8 cellular contexts compared by ENCODE assay signal in genomic region chr11:62882811-62883496, GRCh38. TPM values are rescaled to one million over a fixed set of nuclear protein-coding genes. Genes with fewer than 3 reads are reported as not detected.
DNase-seq lines count a peak whose midpoint lies in the region; ATAC-seq and TF ChIP-seq lines count a peak whose summit lies in the region.

No MANE protein-coding gene starts in this region.

- H3K79me2 ChIP-seq in GM23338 (replicated peaks; ENCODE audit: insufficient read depth): peaks cover 84% of the 10 kb centered on the region

- WGBS in gastroesophageal sphincter (ENCODE audit: low coverage in 1 of 2), 2 donors: 26 to 59% methylated on average over 3 to 5 of the region's 5 CpGs

- peaks cover 45% of the 10 kb centered on the region for H3K27me3 Mint-ChIP-seq in GM23338 (ENCODE audit: insufficient read depth, low read depth, poor library complexity)
- peaks cover 3% of the 10 kb centered on the region; the same call in 1 of the 2 replicates for H3K27me3 Mint-ChIP-seq in WTC11 (ENCODE audit: low read depth)

- CTCF ChIA-PET in WTC11 (lab: Charles Lee): interaction anchor here (1.1 to 2.1 kb wide), 2 partner anchors 12 to 23 kb away, joined by 3 to 11 read pairs; no protein-coding TSS in a partner anchor

- H3K36me3 Mint-ChIP-seq in GM23338 (ENCODE audit: low read depth): peaks cover 99% of the 10 kb centered on the region
- peaks cover 69% of the 10 kb centered on the region for H3K36me3 Mint-ChIP-seq in WTC11

- H3K9me3 Mint-ChIP-seq in GM23338: peaks cover 2% of the 10 kb centered on the region; the same call in 2 of the 3 replicates
- no peaks in the 10 kb centered on the region for H3K9me3 Mint-ChIP-seq in WTC11

- H2AFZ ChIP-seq in GM23338: no peak overlapping the region

- POLR2A ChIA-PET in WTC11 (lab: Charles Lee): interaction anchor here (0.6 to 3.8 kb wide), 5 partner anchors 9 to 97 kb away, joined by 3 to 44 read pairs (median 3); partner anchors contain the start of genes STX5 and TEX54

- ATAC-seq in GM23338 (no peak), WTC11 (no peak), gastroesophageal sphincter (no peak), esophagus mucosa (no peak), GM21381 (IDR thresholded peaks at IDR 0.05; ENCODE audit: unreplicated experiment) (no peak)

- no peak for TF ChIP-seq EP300 in gastroesophageal sphincter (IDR thresholded peaks at IDR 0.05)

- TF ChIP-seq CTCF in GM23338 (conservative IDR thresholded peaks at IDR 0.05; ENCODE audit: low read depth in 2 of 2) (no peak), WTC11 (IDR thresholded peaks at IDR 0.05) (no peak), gastroesophageal sphincter (IDR thresholded peaks at IDR 0.05) (no peak)

- H3K27ac Mint-ChIP-seq in GM23338 (peak overlapping the region; percentile 100), WTC11 (peak overlapping the region; percentile 100)

- H3K9ac ChIP-seq in skeletal muscle tissue (ENCODE audit: low read depth in 1 of 3, low read length in 3 of 3): peak overlapping the region in 2 of 3 donors; percentile 99 to 100

- H4K20me1 ChIP-seq in GM23338 (replicated peaks; ENCODE audit: insufficient read depth): peaks cover 65% of the 10 kb centered on the region

- H3K4me3 ChIP-seq in GM23338 (peak overlapping the region; percentile 98), gastroesophageal sphincter (peak overlapping the region; percentile 85 to 93), skeletal muscle tissue (ENCODE audit: low read length in 3 of 3) (peak overlapping the region; percentile 42 to 100 (median 99))

- no peak for DNase-seq in GM23338 (ENCODE audit: low spot score)
- DNase-seq in WTC11 (ENCODE audit: low spot score): no peak
- DNase-seq in NCI-H2029 treated with DMSO at 0.1 percent for 48 hours (lab: John Stamatoyannopoulos, UW): no peak
- no peak for DNase-seq in DMS153 (lab: John Stamatoyannopoulos, UW)

- H3K27ac ChIP-seq in GM23338 (ENCODE audit: low read depth) (peak overlapping the region; percentile 95), gastroesophageal sphincter (peak overlapping the region in 3 of 4 donors; percentile 97 to 99 (median 97)), skeletal muscle tissue (ENCODE audit: low read depth, low read length) (peak overlapping the region; percentile 98)

- H3K4me2 ChIP-seq in GM23338: peak overlapping the region; percentile 80

- no peaks in the 10 kb centered on the region for H3K9me2 ChIP-seq in GM23338 (ENCODE audit: insufficient read depth)

- no peak for TF ChIP-seq POLR2A in gastroesophageal sphincter (IDR thresholded peaks at IDR 0.05)

- peak overlapping the region; percentile 100 for H3K4me3 Mint-ChIP-seq in GM23338
- H3K4me3 Mint-ChIP-seq in WTC11: peak overlapping the region; percentile 99

- peaks cover 61% of the 10 kb centered on the region for H3K36me3 ChIP-seq in GM23338 (ENCODE audit: insufficient read depth)
- peaks cover 0 to 58% of the 10 kb centered on the region in 2 donors for H3K36me3 ChIP-seq in gastroesophageal sphincter
- peaks cover 50 to 54% (median 52%) of the 10 kb centered on the region in 3 donors for H3K36me3 ChIP-seq in skeletal muscle tissue (ENCODE audit: control insufficient read depth in 3 of 3, insufficient read depth in 3 of 3, low read length in 3 of 3)

- H3K4me1 Mint-ChIP-seq in GM23338: peaks cover 57% of the 10 kb centered on the region
- H3K4me1 Mint-ChIP-seq in WTC11: peaks cover 45% of the 10 kb centered on the region

- H3F3A ChIP-seq in GM23338 (replicated peaks; ENCODE audit: low read depth): peaks cover 81% of the 10 kb centered on the region

- no peaks in the 10 kb centered on the region for H3K9me3 ChIP-seq in gastroesophageal sphincter
- no peaks in the 10 kb centered on the region for H3K9me3 ChIP-seq in skeletal muscle tissue (ENCODE audit: control insufficient read depth in 3 of 3, low read length in 3 of 3)

- H3K4me1 ChIP-seq in GM23338 (ENCODE audit: insufficient read depth): peaks cover 35% of the 10 kb centered on the region
- H3K4me1 ChIP-seq in gastroesophageal sphincter: peaks cover 0 to 84% (median 32%) of the 10 kb centered on the region in 3 donors
- H3K4me1 ChIP-seq in skeletal muscle tissue (ENCODE audit: control insufficient read depth in 3 of 3, insufficient read depth in 3 of 3, low read length in 3 of 3): peaks cover 36 to 42% (median 39%) of the 10 kb centered on the region in 3 donors

- no peaks in the 10 kb centered on the region for H3K27me3 ChIP-seq in GM23338 (ENCODE audit: insufficient read depth)
- no peaks in the 10 kb centered on the region for H3K27me3 ChIP-seq in gastroesophageal sphincter
- no peaks in the 10 kb centered on the region for H3K27me3 ChIP-seq in skeletal muscle tissue (ENCODE audit: control insufficient read depth in 3 of 3, insufficient read depth in 3 of 3, low read length in 3 of 3)

TF ChIP-seq in GM23338, 12 proteins besides CTCF, POLR2A, EP300 and RAD21 (continues in another document):
- no peak for TF ChIP-seq STAT1 (IDR thresholded peaks at IDR 0.05; ENCODE audit: unreplicated experiment)
- TF ChIP-seq EZH2phosphoT487 (IDR thresholded peaks at IDR 0.05; ENCODE audit: unreplicated experiment): no peak

TF ChIP-seq in WTC11, 78 proteins besides CTCF, POLR2A, EP300 and RAD21:
- no peak for TF ChIP-seq JUN (CRISPR knock-in tag; IDR thresholded peaks at IDR 0.05)
- no peak for TF ChIP-seq AR (CRISPR knock-in tag; IDR thresholded peaks at IDR 0.05)
- no peak for TF ChIP-seq E2F5 (CRISPR knock-in tag; IDR thresholded peaks at IDR 0.05)

RNA-seq across cellular contexts. Expression of gene SLC3A2, which starts 2.3 kb away (rescaled TPM):
- total RNA-seq in GM23338 (2014; rRNA removed; shearing (Covaris generic)): 375 and 425 TPM in 2 replicates
- 240 and 241 TPM in 2 replicates for polyA plus RNA-seq in GM23338 (2016; fragmentation: Nextera tagmentation; extraction: Ambion mirVana)
- total RNA-seq in WTC11 (2021): 244 to 334 TPM (median 265 TPM) in 3 replicates
- total RNA-seq in gastroesophageal sphincter: 100 to 1,000 TPM in 1 of 4 donors, 10 to 100 TPM in 3; 66.9 to 144 (median 80.2) TPM
- 56.4 TPM for total RNA-seq in skeletal muscle tissue
- total RNA-seq in esophagus mucosa: 233 TPM

RNA-seq across cellular contexts. Expression of gene CHRM1, which starts 38.2 kb away (rescaled TPM):
- 0.14 TPM in 1 of 2 replicates, not detected in the other for total RNA-seq in GM23338 (2014; rRNA removed; shearing (Covaris generic))
- polyA plus RNA-seq in GM23338 (2016; fragmentation: Nextera tagmentation; extraction: Ambion mirVana): 0.30 and 0.44 TPM in 2 replicates
- total RNA-seq in WTC11 (2021) (not detected in 3 replicates), gastroesophageal sphincter (under 1 TPM in 3 of 4 donors, not detected in 1; 0.16 to 0.89 (median 0.27) TPM), skeletal muscle tissue (not detected), esophagus mucosa (not detected)

RNA-seq across cellular contexts. Expression of gene WDR74, which starts 43.6 kb away (rescaled TPM):
- total RNA-seq in GM23338 (2014; rRNA removed; shearing (Covaris generic)): 109 and 136 TPM in 2 replicates
- 94.4 and 95.8 TPM in 2 replicates for polyA plus RNA-seq in GM23338 (2016; fragmentation: Nextera tagmentation; extraction: Ambion mirVana)
- total RNA-seq in WTC11 (2021) (82.7 to 110 TPM (median 85.2 TPM) in 3 replicates), gastroesophageal sphincter (10 to 100 TPM; 26.6 to 46.8 (median 39.3) TPM), skeletal muscle tissue (65.8 TPM), esophagus mucosa (41.0 TPM)

RNA-seq across cellular contexts. Expression of gene TEX54, which starts 50.3 kb away (rescaled TPM):
- not detected in 2 replicates for total RNA-seq in GM23338 (2014; rRNA removed; shearing (Covaris generic))
- 1.3 and 1.9 TPM in 2 replicates for polyA plus RNA-seq in GM23338 (2016; fragmentation: Nextera tagmentation; extraction: Ambion mirVana)
- total RNA-seq in WTC11 (2021) (0.44 TPM in 1 of 3 replicates, not detected in the others), gastroesophageal sphincter (not detected), skeletal muscle tissue (not detected), esophagus mucosa (not detected)

RNA-seq across cellular contexts. Expression of gene STX5, which starts 51.1 kb away (rescaled TPM):
- 15.0 and 22.2 TPM in 2 replicates for total RNA-seq in GM23338 (2014; rRNA removed; shearing (Covaris generic))
- polyA plus RNA-seq in GM23338 (2016; fragmentation: Nextera tagmentation; extraction: Ambion mirVana): 7.4 and 7.7 TPM in 2 replicates
- 27.2 to 30.2 TPM (median 28.0 TPM) in 3 replicates for total RNA-seq in WTC11 (2021)
- total RNA-seq in gastroesophageal sphincter: 10 to 100 TPM; 23.3 to 31.6 (median 27.8) TPM
- total RNA-seq in skeletal muscle tissue: 33.9 TPM
- 25.1 TPM for total RNA-seq in esophagus mucosa
